In the genomic region with DNA sequence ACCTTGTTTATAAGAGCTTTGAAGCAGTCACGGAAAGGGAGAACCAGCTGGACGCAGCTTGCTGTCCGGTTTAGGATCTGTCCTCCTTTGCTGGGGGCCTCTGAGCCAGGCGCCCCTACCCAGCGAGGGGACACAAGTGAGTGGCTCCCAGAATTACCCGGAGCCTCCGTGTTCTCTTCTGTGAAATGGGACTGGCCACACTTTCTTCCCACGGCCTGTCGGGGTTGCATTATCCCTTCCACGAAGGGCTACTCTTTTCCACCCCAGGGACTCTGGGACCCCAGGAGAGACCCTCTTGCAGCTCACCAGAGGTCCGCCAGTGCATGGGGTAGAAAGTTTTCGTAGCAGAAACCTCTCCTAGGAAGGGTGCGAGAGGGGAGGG, we compare ENCODE assay signal across 10 cellular contexts. TPM values are rescaled to one million over a fixed set of nuclear protein-coding genes. Genes with fewer than 3 reads are reported as not detected.
DNase-seq lines count a peak whose midpoint lies in the region; ATAC-seq and TF ChIP-seq lines count a peak whose summit lies in the region.
"Had no signal": no experiment of that assay in that cellular context is flagged by ENCODE, and none has a peak within 500 bp of the region (broad histone marks: within the 10 kb centered on the region; RNA-seq: fewer than 3 reads in every experiment).

No MANE protein-coding gene starts in this region.

- no peak overlapping the region for H3K27ac Mint-ChIP-seq in stimulated activated naive CD8-positive, alpha-beta T cell treated with anti-CD3 and anti-CD28 coated beads, Interleukin-15, Interleukin-2, amounts not matched to agents 100 ng/mL and 50 ng/mL, for 24 hours
- H3K27ac Mint-ChIP-seq in chondrocyte (ENCODE audit: unreplicated experiment) (no peak overlapping the region), naive B cell (peak overlapping the region in 5 of 6 donors; percentile 79 to 93 (median 88))

- H3K27me3 Mint-ChIP-seq in stimulated activated naive CD8-positive, alpha-beta T cell treated with anti-CD3 and anti-CD28 coated beads, Interleukin-15, Interleukin-2, amounts not matched to agents 100 ng/mL and 50 ng/mL, for 24 hours: no peaks in the 10 kb centered on the region
- no peaks in the 10 kb centered on the region for H3K27me3 Mint-ChIP-seq in chondrocyte (ENCODE audit: low read depth)
- peaks cover 4 to 8% (median 7%) of the 10 kb centered on the region in 3 donors for H3K27me3 Mint-ChIP-seq in naive B cell

- peaks cover 15% of the 10 kb centered on the region for H3K4me1 Mint-ChIP-seq in stimulated activated naive CD8-positive, alpha-beta T cell treated with anti-CD3 and anti-CD28 coated beads, Interleukin-15, Interleukin-2, amounts not matched to agents 100 ng/mL and 50 ng/mL, for 24 hours (ENCODE audit: low read depth)
- H3K4me1 Mint-ChIP-seq in chondrocyte (ENCODE audit: low read depth): peaks cover 12% of the 10 kb centered on the region
- H3K4me1 Mint-ChIP-seq in naive B cell: peaks cover 21 to 32% (median 26%) of the 10 kb centered on the region in 3 donors

- peak overlapping the region; percentile 80 for H3K4me3 Mint-ChIP-seq in stimulated activated naive CD8-positive, alpha-beta T cell treated with anti-CD3 and anti-CD28 coated beads, Interleukin-15, Interleukin-2, amounts not matched to agents 100 ng/mL and 50 ng/mL, for 24 hours
- H3K4me3 Mint-ChIP-seq in chondrocyte (ENCODE audit: unreplicated experiment) (peak overlapping the region; percentile 76), naive B cell (peak overlapping the region; percentile 85 to 95 (median 90))

- DNase-seq in stimulated activated naive CD8-positive, alpha-beta T cell treated with anti-CD3 and anti-CD28 coated beads, Interleukin-15, Interleukin-2, amounts not matched to agents 100 U/mL and 50 U/mL, for 24 hours: no peak
- DNase-seq in chondrocyte (ENCODE audit: low spot score): peak; percentile 55
- no peak for DNase-seq in naive B cell
- no peak for DNase-seq in SKM-1 treated with dmso at 0.1 percent for 144 hours (lab: John Stamatoyannopoulos, UW; ENCODE audit: unreplicated experiment)
- DNase-seq in GDM1 (lab: John Stamatoyannopoulos, UW): no peak
- DNase-seq in hippocampal formation (lab: John Stamatoyannopoulos, UW): no peak
- DNase-seq: activated gamma-delta T cell treated with Interleukin-2 at 50 U/mL for 16 hours, NCI-H345 had no signal

- H3K9me3 Mint-ChIP-seq in stimulated activated naive CD8-positive, alpha-beta T cell treated with anti-CD3 and anti-CD28 coated beads, Interleukin-15, Interleukin-2, amounts not matched to agents 100 ng/mL and 50 ng/mL, for 24 hours: no peaks in the 10 kb centered on the region
- no peaks in the 10 kb centered on the region for H3K9me3 Mint-ChIP-seq in chondrocyte (ENCODE audit: low read depth)
- H3K9me3 Mint-ChIP-seq in naive B cell: no peaks in the 10 kb centered on the region

- ATAC-seq in stimulated activated naive CD8-positive, alpha-beta T cell treated with anti-CD3 and anti-CD28 coated beads, Interleukin-15, Interleukin-2, amounts not matched to agents 100 U/mL and 50 U/mL, for 24 hours: no peak
- ATAC-seq in naive B cell (ENCODE audit: low read depth in 2 of 2) (no peak), HG03097 (IDR thresholded peaks at IDR 0.05; ENCODE audit: low FRiP score, unreplicated experiment) (no peak)

- no peaks in the 10 kb centered on the region for H3K36me3 Mint-ChIP-seq in stimulated activated naive CD8-positive, alpha-beta T cell treated with anti-CD3 and anti-CD28 coated beads, Interleukin-15, Interleukin-2, amounts not matched to agents 100 ng/mL and 50 ng/mL, for 24 hours (ENCODE audit: low read depth)
- H3K36me3 Mint-ChIP-seq in chondrocyte (ENCODE audit: low read depth): peaks cover 3% of the 10 kb centered on the region
- peaks cover 0 to 9% of the 10 kb centered on the region in 2 donors for H3K36me3 Mint-ChIP-seq in naive B cell

- no peak for TF ChIP-seq CTCF in chondrocyte (IDR thresholded peaks at IDR 0.05)

RNA-seq across cellular contexts. Expression of a gene that starts 0.5 kb away (rescaled TPM):
- 2.1 to 8.1 TPM (median 5.8 TPM) in 3 replicates for total RNA-seq in chondrocyte
- polyA plus RNA-seq in naive B cell (ENCODE audit: low read depth in 6 of 6): 1 to 10 TPM in 5 of 6 donors, under 1 TPM in 1; 0.96 to 4.0 (median 2.4) TPM

RNA-seq across cellular contexts. Expression of a gene that starts 43.2 kb away (rescaled TPM):
- 16.1 to 19.0 TPM (median 17.5 TPM) in 3 replicates for total RNA-seq in chondrocyte
- 10 to 100 TPM in 2 of 6 donors, 1 to 10 TPM in 4; 5.5 to 17.5 (median 8.7) TPM for polyA plus RNA-seq in naive B cell (ENCODE audit: low read depth in 6 of 6)

RNA-seq across cellular contexts. Expression of a gene that starts 44.9 kb away (rescaled TPM):
- not detected in 3 replicates for total RNA-seq in chondrocyte
- polyA plus RNA-seq in naive B cell (ENCODE audit: low read depth in 6 of 6): not detected

Comparison
In these comparisons a context has a peak if more than half of its experiments do, and no peak if none do; other contexts are left out.
1. H3K27ac Mint-ChIP-seq: peak in naive B cell (5 of 6); none in stimulated activated naive CD8-positive, alpha-beta T cell treated with anti-CD3 and anti-CD28 coated beads, Interleukin-15, Interleukin-2, amounts not matched to agents 100 ng/mL and 50 ng/mL, for 24 hours (single experiment) and chondrocyte (single experiment).
2. Peak in every context shown above with its lines, with median percentiles within 50 percentile points of each other: H3K4me3 Mint-ChIP-seq.